31 cellular contexts compared by ENCODE assay signal in genomic region chr18:52244658-52245057, GRCh38.
A peak's percentile ranks its signal among the peaks of the same experiment; 100 is the strongest.
DNase-seq lines count a peak whose midpoint lies in the region; ATAC-seq, FAIRE-seq and TF ChIP-seq lines count a peak whose summit lies in the region.
"Had no signal": no experiment of that assay in that cellular context is flagged by ENCODE, and none has a peak within 500 bp of the region (broad histone marks: within the 10 kb centered on the region; RNA-seq: fewer than 3 reads in every experiment).

No MANE protein-coding gene starts in this region.

- no peak for TF ChIP-seq POLR2A in HepG2 (IDR thresholded peaks at IDR 0.05; ENCODE audit: insufficient read depth in 1 of 2, low read depth in 2 of 2, low read length in 2 of 2)
- TF ChIP-seq POLR2A in right lobe of liver (IDR thresholded peaks at IDR 0.05) = no peak
- no peak for TF ChIP-seq POLR2A in A549 (IDR thresholded peaks at IDR 0.05; ENCODE audit: low read length)
- no peak for TF ChIP-seq POLR2A in IMR-90 (IDR thresholded peaks at IDR 0.05; ENCODE audit: low read depth, low read length)

- H4K91ac ChIP-seq in IMR-90 (ENCODE audit: insufficient read depth, low read depth, low read length) = no peak overlapping the region

- no peak overlapping the region for H3K18ac ChIP-seq in IMR-90 (ENCODE audit: low read depth, low read length)

- no peak overlapping the region for H3K56ac ChIP-seq in IMR-90 (ENCODE audit: extremely low read depth, insufficient read depth, low read length)

- CTCF ChIA-PET in HepG2 (lab: Yijun Ruan, JAX; ENCODE audit: low intra/inter-chr PET ratio, low total read pairs) = no interaction called here
- CTCF ChIA-PET in A549 (lab: Yijun Ruan, JAX) = no interaction called here
- CTCF ChIA-PET in IMR-90 (lab: Yijun Ruan, JAX) = no interaction called here

- H3K4me2 ChIP-seq in HepG2 (ENCODE audit: low read depth, low read length) = no peak overlapping the region
- no peak overlapping the region for H3K4me2 ChIP-seq in A549
- no peak overlapping the region for H3K4me2 ChIP-seq in IMR-90 (ENCODE audit: low read depth, low read length)
- H3K4me2 ChIP-seq: BLaER1; BLaER1 treated with 17β-estradiol and CSF1 and Interleukin-3, amounts not matched to agents 10 nM and 100 nM had no signal

- POLR2A ChIA-PET in HepG2 (lab: Yijun Ruan, JAX) = no interaction called here
- POLR2A ChIA-PET in A549 (lab: Yijun Ruan, JAX) = no interaction called here
- POLR2A ChIA-PET in IMR-90 (lab: Charles Lee; ENCODE audit: unreplicated experiment) = no interaction called here

- no peak overlapping the region for H2AK5ac ChIP-seq in IMR-90 (ENCODE audit: low read depth, low read length)

- H2BK20ac ChIP-seq in IMR-90 (ENCODE audit: low read depth, low read length) = no peak overlapping the region

- H2BK15ac ChIP-seq in IMR-90 (ENCODE audit: low read depth, low read length) = no peak overlapping the region

- no peak overlapping the region for H3K23ac ChIP-seq in IMR-90 (ENCODE audit: low read depth, low read length)

- no peaks in the 10 kb centered on the region for H3K79me1 ChIP-seq in IMR-90 (ENCODE audit: low read depth in 1 of 2, low read length in 2 of 2)

- TF ChIP-seq EP300 in HepG2 (IDR thresholded peaks at IDR 0.05; ENCODE audit: low read depth in 2 of 2, low read length in 2 of 2) (no peak), HepG2 (CRISPR knock-in tag; IDR thresholded peaks at IDR 0.05; ENCODE audit: borderline replicate concordance) (no peak), A549 (IDR thresholded peaks at IDR 0.05) (no peak)

- TF ChIP-seq RAD21 in HepG2 (CRISPR knock-in tag; IDR thresholded peaks at IDR 0.05) (no peak), A549 (conservative IDR thresholded peaks at IDR 0.05 in 1 of 2, IDR thresholded peaks at IDR 0.05 in 1 of 2) (no peak), IMR-90 (IDR thresholded peaks at IDR 0.05; ENCODE audit: low read length) (no peak)

- in situ Hi-C loops in HepG2 (cut with HindIII; ENCODE audit: extremely low pct_ligation_motif_present, low pct_unique_long_range_greater_than_20kb) = no loop called here
- in situ Hi-C loops in IMR-90 (cut with MboI; ENCODE audit: low sequenced_read_pairs) = no loop called here

- H2BK5ac ChIP-seq in IMR-90 (ENCODE audit: low read depth, low read length, poor library complexity, severe bottlenecking) = no peak overlapping the region

- H3K4me1 ChIP-seq in HepG2 (ENCODE audit: insufficient read depth, low read length) (no peaks in the 10 kb centered on the region), right lobe of liver (no peaks in the 10 kb centered on the region), A549 (no peaks in the 10 kb centered on the region), IMR-90 (ENCODE audit: control insufficient read depth, insufficient read depth, low read length) (no peaks in the 10 kb centered on the region)
- H3K4me1 ChIP-seq: BE2C; BLaER1; BLaER1 treated with 17β-estradiol and CSF1 and Interleukin-3, amounts not matched to agents 10 nM and 100 nM; Caco-2 had no signal

- BruUV-seq in HepG2 (replicated peaks; lab: Mats Ljungman, UMichigan) (no TSS peak), IMR-90 (replicated peaks; lab: Mats Ljungman, UMichigan) (no TSS peak)

- H3K79me2 ChIP-seq in HepG2 (ENCODE audit: insufficient read depth, low read length) = no peaks in the 10 kb centered on the region

- H3K9me1 ChIP-seq in IMR-90 (ENCODE audit: insufficient read depth, low read length) = no peaks in the 10 kb centered on the region

- no peak overlapping the region for H3K4me3 ChIP-seq in HepG2 (replicated peaks in 1 of 3; ENCODE audit: insufficient read depth in 1 of 3, low read depth in 2 of 3, low read length in 3 of 3)
- H3K4me3 ChIP-seq in right lobe of liver = no peak overlapping the region
- no peak overlapping the region for H3K4me3 ChIP-seq in A549
- H3K4me3 ChIP-seq in IMR-90 (ENCODE audit: insufficient read depth, low read depth, low read length) = no peak overlapping the region
- H3K4me3 ChIP-seq: BLaER1; BLaER1 treated with 17β-estradiol and CSF1 and Interleukin-3, amounts not matched to agents 10 nM and 100 nM had no signal

- H2BK120ac ChIP-seq in IMR-90 (ENCODE audit: low read depth, low read length) = no peak overlapping the region

- TF ChIP-seq CTCF in HepG2 (CRISPR knock-in tag; IDR thresholded peaks at IDR 0.05) = no peak
- no peak for TF ChIP-seq CTCF in right lobe of liver (IDR thresholded peaks at IDR 0.05)
- no peak for TF ChIP-seq CTCF in A549 (IDR thresholded peaks at IDR 0.05)
- TF ChIP-seq CTCF in IMR-90 (conservative IDR thresholded peaks at IDR 0.05; ENCODE audit: low read depth, low read length) = no peak

- FAIRE-seq in HepG2 (lab: Jason Lieb, UNC) = no peak
- no peak for FAIRE-seq in A549 (lab: Jason Lieb, UNC)
- FAIRE-seq: A204.1 had no signal

- H4K8ac ChIP-seq in IMR-90 (ENCODE audit: low read depth in 2 of 2, low read length in 2 of 2) = no peak overlapping the region

- H4K20me1 ChIP-seq in HepG2 (ENCODE audit: insufficient read depth, low read length) (no peaks in the 10 kb centered on the region), IMR-90 (ENCODE audit: insufficient read depth, low read length) (no peaks in the 10 kb centered on the region)
- H4K20me1 ChIP-seq: BLaER1; BLaER1 treated with 17β-estradiol and CSF1 and Interleukin-3, amounts not matched to agents 10 nM and 100 nM had no signal

- H3K4ac ChIP-seq in IMR-90 (ENCODE audit: low read depth, low read length) = no peak overlapping the region

- WGBS in HepG2 (ENCODE audit: low lambda C conversion rate) = 45% methylated on average over 2 of the region's 2 CpGs
- WGBS in right lobe of liver (ENCODE audit: insufficient coverage, low coverage, low lambda C conversion rate, missing lambda C conversion rate) = 48% methylated on average over 2 of the region's 2 CpGs
- 32% methylated on average over 2 of the region's 2 CpGs for WGBS in A549 (ENCODE audit: missing lambda C conversion rate)
- WGBS in IMR-90 (ENCODE audit: extremely low coverage in 2 of 2, insufficient read length in 1 of 2), 2 experiments = no CpG with 5 or more reads among the region's 2 CpGs

- H2AK9ac ChIP-seq in IMR-90 (replicated peaks; ENCODE audit: low read depth, low read length, poor library complexity) = no peak overlapping the region

- no peak for DNase-seq in HepG2 (ENCODE audit: low spot score)
- DNase-seq in right lobe of liver = no peak
- DNase-seq in A549 (ENCODE audit: low read depth in 1 of 2, low spot score in 1 of 2) = no peak
- no peak for DNase-seq in IMR-90
- no peak for DNase-seq in islet precursor cell
- DNase-seq in pons (ENCODE audit: low spot score) = no peak
- DNase-seq: 8988T; ACHN; AML-193; BE2C; C1 segment of cervical spinal cord; Caco-2; Calu3; CD4-positive, alpha-beta memory T cell; CD4-positive, alpha-beta T cell; CD4-positive, CD25-positive, alpha-beta regulatory T cell; CD8-positive, alpha-beta memory T cell; CD8-positive, alpha-beta T cell; COR-L47; DMS 273 treated with DMSO at 0.1 percent for 48 hours; DMS153; DMS53; DMS79; DMS79 treated with DMSO at 0.1 percent for 48 hours; DND-41; EL had no signal

- H4K5ac ChIP-seq in IMR-90 (ENCODE audit: low read depth, low read length) = no peak overlapping the region

- H3K14ac ChIP-seq in IMR-90 (replicated peaks; ENCODE audit: low read depth, low read length) = no peak overlapping the region

- H3K9ac ChIP-seq in HepG2 (ENCODE audit: insufficient read depth, low read depth, low read length) (no peak overlapping the region), IMR-90 (ENCODE audit: low read depth, low read length) (no peak overlapping the region)
- H3K9ac ChIP-seq: BLaER1; BLaER1 treated with 17β-estradiol and CSF1 and Interleukin-3, amounts not matched to agents 10 nM and 100 nM had no signal

- ATAC-seq in HepG2 (no peak), right lobe of liver (no peak), A549 (no peak), IMR-90 (ENCODE audit: low read depth) (no peak)
- ATAC-seq: CD8-positive, alpha-beta T cell had no signal

- H3K27ac ChIP-seq in HepG2 (ENCODE audit: extremely low read length, insufficient read depth, low read length) (no peak overlapping the region), right lobe of liver (no peak overlapping the region), A549 (no peak overlapping the region), IMR-90 (ENCODE audit: insufficient read depth, low read length) (no peak overlapping the region)
- H3K27ac ChIP-seq: 22Rv1; BLaER1; BLaER1 treated with 17β-estradiol and CSF1 and Interleukin-3, amounts not matched to agents 10 nM and 100 nM; C4-2B had no signal

- no peaks in the 10 kb centered on the region for H3K36me3 ChIP-seq in HepG2 (replicated peaks in 1 of 2; ENCODE audit: control insufficient read depth in 1 of 2, insufficient read depth in 2 of 2, low read length in 2 of 2)
- no peaks in the 10 kb centered on the region for H3K36me3 ChIP-seq in right lobe of liver
- H3K36me3 ChIP-seq in IMR-90 (ENCODE audit: control insufficient read depth, insufficient read depth, low read length) = no peaks in the 10 kb centered on the region
- H3K36me3 ChIP-seq: BE2C; BLaER1; BLaER1 treated with 17β-estradiol and CSF1 and Interleukin-3, amounts not matched to agents 10 nM and 100 nM had no signal

- intact Hi-C loops in HepG2 (cut with micrococcal nuclease; ENCODE audit: unreplicated experiment) = no loop called here
- intact Hi-C loops in right lobe of liver (cut with DNase I) = no loop called here
- intact Hi-C loops in IMR-90 (cut with micrococcal nuclease) = no loop called here

- dilution Hi-C loops in IMR-90 (cut with HindIII; ENCODE audit: low sequenced_read_pairs, unreplicated experiment) = no loop called here

- H3K27me3 ChIP-seq in HepG2 (ENCODE audit: control insufficient read depth in 1 of 2, insufficient read depth in 2 of 2, low read length in 2 of 2) (no peaks in the 10 kb centered on the region), right lobe of liver (no peaks in the 10 kb centered on the region), IMR-90 (ENCODE audit: control insufficient read depth, insufficient read depth, low read length) (no peaks in the 10 kb centered on the region)
- H3K27me3 ChIP-seq: BE2C; BLaER1; BLaER1 treated with 17β-estradiol and CSF1 and Interleukin-3, amounts not matched to agents 10 nM and 100 nM had no signal

- H3K9me3 ChIP-seq in HepG2 (ENCODE audit: low read length) (peaks cover 44% of the 10 kb centered on the region), right lobe of liver (no peaks in the 10 kb centered on the region), A549 (no peaks in the 10 kb centered on the region), IMR-90 (ENCODE audit: control insufficient read depth, insufficient read depth, low read length) (peaks cover 3% of the 10 kb centered on the region; the same call in 1 of the 2 replicates)
- H3K9me3 ChIP-seq: BE2C, Caco-2 had no signal

- H2AFZ ChIP-seq in HepG2 (ENCODE audit: low read length) (no peak overlapping the region), IMR-90 (replicated peaks; ENCODE audit: low read length, poor library complexity) (no peak overlapping the region)

TF ChIP-seq in HepG2, 621 proteins besides CTCF, POLR2A, EP300 and RAD21 (continues in another document):
- TF ChIP-seq MAFK (conservative IDR thresholded peaks at IDR 0.05 in 1 of 2, IDR thresholded peaks at IDR 0.05 in 1 of 2; ENCODE audit: low read length in 2 of 2) = peak; percentile 51 to 79

TF ChIP-seq in IMR-90, 13 proteins besides CTCF, POLR2A, EP300 and RAD21:
- peak; percentile 70 for TF ChIP-seq MAFK (IDR thresholded peaks at IDR 0.05; ENCODE audit: low read depth, low read length)
- TF ChIP-seq NFE2L2 (IDR thresholded peaks at IDR 0.05; ENCODE audit: low read depth, low read length) = no peak

Comparison
In these comparisons a context has a peak if more than half of its experiments do, and no peak if none do; other contexts are left out.
1. Of the 38 proteins assayed by ChIP-seq in both HepG2 and A549: peak only in HepG2: none; only in A549: none; in both: MAFK; in neither: 37.